Comparison of ENCODE assay signal across 15 cellular contexts in genomic region chr9:35277171-35277520, GRCh38.
DNase-seq lines count a peak whose midpoint lies in the region; ATAC-seq and TF ChIP-seq lines count a peak whose summit lies in the region.
"Had no signal": no experiment of that assay in that cellular context is flagged by ENCODE, and none has a peak within 500 bp of the region (broad histone marks: within the 10 kb centered on the region; RNA-seq: fewer than 3 reads in every experiment).

No MANE protein-coding gene starts in this region.

- H3K27me3 ChIP-seq in duodenal mucosa (ENCODE audit: control insufficient read depth in 1 of 2, insufficient read depth in 2 of 2, low read length in 2 of 2) (no peaks in the 10 kb centered on the region), vagina (no peaks in the 10 kb centered on the region), esophagus squamous epithelium (no peaks in the 10 kb centered on the region), prostate gland (replicated peaks; ENCODE audit: insufficient read depth) (no peaks in the 10 kb centered on the region)
- H3K27me3 ChIP-seq in naive thymus-derived CD4-positive, alpha-beta T cell (ENCODE audit: control insufficient read depth in 2 of 2, insufficient read depth in 2 of 2, low read length in 2 of 2), result no peaks in the 10 kb centered on the region

- no peaks in the 10 kb centered on the region for H3K4me1 ChIP-seq in duodenal mucosa (ENCODE audit: control insufficient read depth in 1 of 2, insufficient read depth in 2 of 2, low read length in 2 of 2)
- no peaks in the 10 kb centered on the region for H3K4me1 ChIP-seq in naive thymus-derived CD4-positive, alpha-beta T cell (ENCODE audit: control insufficient read depth in 2 of 2, insufficient read depth in 2 of 2, low read length in 2 of 2)
- H3K4me1 ChIP-seq in vagina, result peaks cover 16% of the 10 kb centered on the region
- H3K4me1 ChIP-seq in esophagus squamous epithelium, result peaks cover 0 to 22% (median 7%) of the 10 kb centered on the region in 3 donors
- no peaks in the 10 kb centered on the region for H3K4me1 ChIP-seq in prostate gland (replicated peaks)

- H3K9me3 Mint-ChIP-seq in natural killer cell treated with Interleukin-12 subunit alpha and Interleukin-12 subunit beta and Interleukin-15 and Interleukin-18, amount 100 ng/mL, for 72 hours, result no peaks in the 10 kb centered on the region
- H3K9me3 Mint-ChIP-seq in natural killer cell, result no peaks in the 10 kb centered on the region
- no peaks in the 10 kb centered on the region for H3K9me3 Mint-ChIP-seq in naive thymus-derived CD4-positive, alpha-beta T cell
- H3K9me3 Mint-ChIP-seq: immature natural killer cell, neural crest cell had no signal

- no peak for DNase-seq in natural killer cell treated with Interleukin-12 subunit alpha and Interleukin-12 subunit beta and Interleukin-15 and Interleukin-18, amount 100 ng/mL, for 72 hours (ENCODE audit: low spot score)
- DNase-seq in natural killer cell (no peak), vagina (ENCODE audit: extremely low spot score in 2 of 2) (no peak), esophagus squamous epithelium (lab: John Stamatoyannopoulos, UW) (no peak), prostate gland (ENCODE audit: low spot score) (no peak), SW 1271 (lab: John Stamatoyannopoulos, UW) (no peak)
- DNase-seq in naive thymus-derived CD4-positive, alpha-beta T cell, result no peak
- DNase-seq: activated CD8-positive, alpha-beta T cell treated with anti-CD3 and anti-CD28 coated beads, Interleukin-2, amount 10 ng/mL, durations not matched to agents 7 days and 5 days; activated naive CD4-positive, alpha-beta T cell treated with Interleukin-2 at 50 U/mL for 16 hours; immature natural killer cell; NCI-H2029 treated with DMSO at 0.1 percent for 48 hours; SHP77 had no signal

- no peak overlapping the region for H3K27ac Mint-ChIP-seq in natural killer cell treated with Interleukin-12 subunit alpha and Interleukin-12 subunit beta and Interleukin-15 and Interleukin-18, amount 100 ng/mL, for 72 hours
- no peak overlapping the region for H3K27ac Mint-ChIP-seq in natural killer cell
- H3K27ac Mint-ChIP-seq in naive thymus-derived CD4-positive, alpha-beta T cell, result peak overlapping the region in 1 of 9 donors; percentile 78
- H3K27ac Mint-ChIP-seq: activated CD8-positive, alpha-beta T cell treated with anti-CD3 and anti-CD28 coated beads, Interleukin-2, amount 10 ng/mL, durations not matched to agents 7 days and 5 days; immature natural killer cell had no signal

- CTCF ChIA-PET in naive thymus-derived CD4-positive, alpha-beta T cell (lab: Charles Lee), result interaction anchor here (0.6 kb wide), 1 partner anchor 513 kb away, joined by 4 read pairs; no protein-coding TSS in a partner anchor

- intact Hi-C loops in natural killer cell (cut with micrococcal nuclease), result no loop called here
- intact Hi-C loops in naive thymus-derived CD4-positive, alpha-beta T cell (cut with micrococcal nuclease), result no loop called here
- intact Hi-C loops in vagina (cut with DNase I), result no loop called here
- intact Hi-C loops in esophagus squamous epithelium (cut with DNase I), result no loop called here
- intact Hi-C loops in prostate gland (cut with DNase I), result loop anchor here (5.0 to 10.0 kb wide), 3 partner anchors 58 to 278 kb away; no protein-coding TSS in a partner anchor

- POLR2A ChIA-PET in naive thymus-derived CD4-positive, alpha-beta T cell (lab: Charles Lee), result no interaction called here

- TF ChIP-seq POLR2A in vagina (IDR thresholded peaks at IDR 0.05), result no peak
- no peak for TF ChIP-seq POLR2A in esophagus squamous epithelium (IDR thresholded peaks at IDR 0.05)
- TF ChIP-seq POLR2A in prostate gland (IDR thresholded peaks at IDR 0.05), result no peak

- 43 to 47% methylated on average over 1 of the region's 1 CpG for WGBS in esophagus squamous epithelium, 2 donors
- WGBS in prostate gland, result 76% methylated on average over 1 of the region's 1 CpG

- H3K4me1 Mint-ChIP-seq in natural killer cell treated with Interleukin-12 subunit alpha and Interleukin-12 subunit beta and Interleukin-15 and Interleukin-18, amount 100 ng/mL, for 72 hours (ENCODE audit: low read depth in 2 of 2), result peaks cover 8 to 36% of the 10 kb centered on the region in 2 donors
- H3K4me1 Mint-ChIP-seq in natural killer cell, result peaks cover 5% of the 10 kb centered on the region in 2 donors
- H3K4me1 Mint-ChIP-seq in naive thymus-derived CD4-positive, alpha-beta T cell, result peaks cover 4 to 12% (median 10%) of the 10 kb centered on the region in 7 donors

- no peaks in the 10 kb centered on the region for H3K36me3 Mint-ChIP-seq in natural killer cell treated with Interleukin-12 subunit alpha and Interleukin-12 subunit beta and Interleukin-15 and Interleukin-18, amount 100 ng/mL, for 72 hours
- H3K36me3 Mint-ChIP-seq in natural killer cell, result no peaks in the 10 kb centered on the region
- peaks cover 0 to 2% (median 0%) of the 10 kb centered on the region in 5 donors for H3K36me3 Mint-ChIP-seq in naive thymus-derived CD4-positive, alpha-beta T cell
- H3K36me3 Mint-ChIP-seq: immature natural killer cell had no signal

- H3K9me3 ChIP-seq in duodenal mucosa (ENCODE audit: control insufficient read depth in 1 of 2, low read length in 2 of 2) (no peaks in the 10 kb centered on the region), vagina (no peaks in the 10 kb centered on the region), esophagus squamous epithelium (no peaks in the 10 kb centered on the region), prostate gland (no peaks in the 10 kb centered on the region)
- no peaks in the 10 kb centered on the region for H3K9me3 ChIP-seq in naive thymus-derived CD4-positive, alpha-beta T cell (ENCODE audit: control insufficient read depth in 2 of 3, low read length in 3 of 3)

- H3K36me3 ChIP-seq in duodenal mucosa (ENCODE audit: control insufficient read depth in 1 of 2, insufficient read depth in 2 of 2, low read length in 2 of 2) (no peaks in the 10 kb centered on the region), vagina (no peaks in the 10 kb centered on the region), esophagus squamous epithelium (no peaks in the 10 kb centered on the region), prostate gland (no peaks in the 10 kb centered on the region)
- no peaks in the 10 kb centered on the region for H3K36me3 ChIP-seq in naive thymus-derived CD4-positive, alpha-beta T cell (ENCODE audit: control insufficient read depth in 2 of 3, insufficient read depth in 3 of 3, low read length in 3 of 3)

- H3K4me3 ChIP-seq in duodenal mucosa (ENCODE audit: low read depth in 1 of 2, low read length in 2 of 2), result peak overlapping the region; percentile 45 to 46
- H3K4me3 ChIP-seq in naive thymus-derived CD4-positive, alpha-beta T cell (ENCODE audit: low read length), result no peak overlapping the region
- peak overlapping the region in 1 of 2 donors; percentile 29 for H3K4me3 ChIP-seq in vagina
- H3K4me3 ChIP-seq in esophagus squamous epithelium, result peak overlapping the region in 1 of 4 donors; percentile 39
- no peak overlapping the region for H3K4me3 ChIP-seq in prostate gland

- H3K4me3 Mint-ChIP-seq in natural killer cell treated with Interleukin-12 subunit alpha and Interleukin-12 subunit beta and Interleukin-15 and Interleukin-18, amount 100 ng/mL, for 72 hours, result peak overlapping the region; percentile 33
- H3K4me3 Mint-ChIP-seq in natural killer cell, result no peak overlapping the region
- peak overlapping the region in 9 of 10 donors; percentile 5 to 81 (median 71) for H3K4me3 Mint-ChIP-seq in naive thymus-derived CD4-positive, alpha-beta T cell
- H3K4me3 Mint-ChIP-seq: neural crest cell had no signal

- TF ChIP-seq CTCF in natural killer cell (IDR thresholded peaks at IDR 0.05), result no peak
- TF ChIP-seq CTCF in vagina (IDR thresholded peaks at IDR 0.05), result no peak
- TF ChIP-seq CTCF in esophagus squamous epithelium (IDR thresholded peaks at IDR 0.05), result no peak
- TF ChIP-seq CTCF in prostate gland (IDR thresholded peaks at IDR 0.05), result no peak

- peaks cover 7 to 13% of the 10 kb centered on the region in 2 donors for H3K27me3 Mint-ChIP-seq in natural killer cell treated with Interleukin-12 subunit alpha and Interleukin-12 subunit beta and Interleukin-15 and Interleukin-18, amount 100 ng/mL, for 72 hours
- peaks cover 12 to 31% of the 10 kb centered on the region in 2 donors for H3K27me3 Mint-ChIP-seq in natural killer cell (ENCODE audit: low read depth in 2 of 2)
- peaks cover 0 to 12% (median 1%) of the 10 kb centered on the region in 5 donors for H3K27me3 Mint-ChIP-seq in naive thymus-derived CD4-positive, alpha-beta T cell

- no peak overlapping the region for H3K9ac ChIP-seq in duodenal mucosa (ENCODE audit: low read depth in 1 of 2, low read length in 2 of 2)

- ATAC-seq in natural killer cell treated with Interleukin-12 subunit alpha and Interleukin-12 subunit beta and Interleukin-15 and Interleukin-18, amount 100 ng/mL, for 72 hours, result no peak
- no peak for ATAC-seq in natural killer cell
- ATAC-seq in naive thymus-derived CD4-positive, alpha-beta T cell, result no peak
- ATAC-seq: activated CD8-positive, alpha-beta T cell treated with anti-CD3 and anti-CD28 coated beads, Interleukin-2, amount 10 ng/mL, durations not matched to agents 7 days and 5 days had no signal

- H3K27ac ChIP-seq in duodenal mucosa (ENCODE audit: low read depth, low read length) (no peak overlapping the region), vagina (peak overlapping the region; percentile 71), esophagus squamous epithelium (peak overlapping the region in 1 of 4 donors; percentile 47), prostate gland (peak overlapping the region in 1 of 2 donors; percentile 36)
- no peak overlapping the region for H3K27ac ChIP-seq in naive thymus-derived CD4-positive, alpha-beta T cell (ENCODE audit: low read depth, low read length)
- H3K27ac ChIP-seq: HL-60 had no signal

Comparison
In these comparisons a context has a peak if more than half of its experiments do, and no peak if none do; other contexts are left out.
1. H3K4me3 ChIP-seq: peak in duodenal mucosa (2 of 2); none in naive thymus-derived CD4-positive, alpha-beta T cell (single experiment) and prostate gland (0 of 2).